10 cellular contexts compared by ENCODE assay signal in genomic region chr12:107105410-107105703, GRCh38.
"Had no signal": no experiment of that assay in that cellular context is flagged by ENCODE, and none has a peak within 500 bp of the region (broad histone marks: within the 10 kb centered on the region; RNA-seq: fewer than 3 reads in every experiment).

No MANE protein-coding gene starts in this region.

- H3K36me3 Mint-ChIP-seq: activated naive CD8-positive, alpha-beta T cell; brain had no signal

- H3K27ac Mint-ChIP-seq: activated CD4-positive, alpha-beta memory T cell treated with anti-CD3 and anti-CD28 coated beads, Interleukin-2, amount 10 ng/mL, durations not matched to agents 7 days and 5 days; activated CD4-positive, alpha-beta T cell treated with anti-CD3 and anti-CD28 coated beads for 36 hours; activated naive CD8-positive, alpha-beta T cell had no signal

- H3K4me1 Mint-ChIP-seq: central memory CD8-positive, alpha-beta T cell had no signal

- H3K27ac ChIP-seq: VCaP had no signal

- H3K9me3 Mint-ChIP-seq: activated CD4-positive, alpha-beta memory T cell treated with anti-CD3 and anti-CD28 coated beads, Interleukin-2, amount 10 ng/mL, durations not matched to agents 7 days and 5 days; brain; central memory CD8-positive, alpha-beta T cell had no signal

- H3K4me3 Mint-ChIP-seq: activated CD4-positive, alpha-beta memory T cell treated with anti-CD3 and anti-CD28 coated beads, Interleukin-2, amount 10 ng/mL, durations not matched to agents 7 days and 5 days; activated CD4-positive, alpha-beta T cell treated with anti-CD3 and anti-CD28 coated beads for 36 hours; activated naive CD8-positive, alpha-beta T cell; brain; central memory CD8-positive, alpha-beta T cell had no signal

- DNase-seq: NCI-H1436 treated with DMSO at 0.1 percent for 48 hours, NCI-H2107, NCI-H2171 treated with DMSO at 0.1 percent for 48 hours, SHP77 treated with DMSO at 0.1 percent for 48 hours had no signal
